ENCODE assay signal across 27 cellular contexts in the genomic region with DNA sequence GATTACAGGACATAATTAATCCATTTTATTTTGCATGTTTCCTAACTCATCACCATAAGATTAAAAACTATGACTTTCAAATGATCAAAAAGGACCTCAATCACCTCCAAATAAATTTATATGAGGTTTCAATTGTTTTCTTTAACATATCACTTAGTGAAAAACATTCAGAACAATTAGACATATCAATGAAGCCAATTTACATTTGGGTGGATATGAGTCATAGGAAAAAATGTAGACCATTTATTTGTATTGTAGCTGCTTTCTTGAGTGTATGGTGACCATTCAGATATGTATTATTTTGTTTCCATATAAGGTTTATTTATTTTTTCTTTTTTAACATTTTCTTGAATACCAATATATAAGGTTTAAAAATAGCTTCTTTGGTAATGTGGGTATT. TPM values are rescaled to one million over a fixed set of nuclear protein-coding genes. Genes with fewer than 3 reads are reported as not detected.
DNase-seq lines count a peak whose midpoint lies in the region; ATAC-seq, FAIRE-seq and TF ChIP-seq lines count a peak whose summit lies in the region.
"Had no signal": no experiment of that assay in that cellular context is flagged by ENCODE, and none has a peak within 500 bp of the region (broad histone marks: within the 10 kb centered on the region; RNA-seq: fewer than 3 reads in every experiment).

No MANE protein-coding gene starts in this region.

- no peak for FAIRE-seq in frontal cortex (lab: Jason Lieb, UNC)
- FAIRE-seq: endometrium, keratinocyte had no signal

- H4K20me1 ChIP-seq in GM23338 (replicated peaks; ENCODE audit: insufficient read depth), result no peaks in the 10 kb centered on the region

- no peak overlapping the region for H3K4me3 ChIP-seq in GM23338
- no peak overlapping the region for H3K4me3 ChIP-seq in adipocyte (ENCODE audit: low read length)
- peak overlapping the region; percentile 28 for H3K4me3 ChIP-seq in skeletal muscle satellite cell (ENCODE audit: low read length)
- H3K4me3 ChIP-seq: body of pancreas, colonic mucosa, mucosa of descending colon, sigmoid colon had no signal

- peaks cover 5% of the 10 kb centered on the region; the same call in 1 of the 2 replicates for H3K9me2 ChIP-seq in GM23338 (ENCODE audit: insufficient read depth)

- H3K9ac ChIP-seq in adipocyte (ENCODE audit: low read length) (no peak overlapping the region), skeletal muscle satellite cell (ENCODE audit: low read depth, low read length) (peak overlapping the region; percentile 55)

- H3K27me3 ChIP-seq in GM23338 (ENCODE audit: insufficient read depth) (no peaks in the 10 kb centered on the region), adipocyte (replicated peaks; ENCODE audit: control insufficient read depth, insufficient read depth, low read length) (no peaks in the 10 kb centered on the region), skeletal muscle satellite cell (ENCODE audit: control insufficient read depth, insufficient read depth, low read length) (no peaks in the 10 kb centered on the region)
- H3K27me3 ChIP-seq: body of pancreas, colonic mucosa, sigmoid colon, upper lobe of left lung had no signal

- H3K4me1 ChIP-seq in GM23338 (ENCODE audit: insufficient read depth) (peaks cover 29% of the 10 kb centered on the region; the same call in 1 of the 2 replicates), adipocyte (ENCODE audit: control insufficient read depth, insufficient read depth, low read length) (peaks cover 9% of the 10 kb centered on the region), skeletal muscle satellite cell (ENCODE audit: control insufficient read depth, insufficient read depth, low read length) (peaks cover 23% of the 10 kb centered on the region)
- H3K4me1 ChIP-seq: colonic mucosa, sigmoid colon had no signal

- 0 out of 2 replicates have a peak overlapping the region, but pooled peaks have one; percentile 14 for H3K4me2 ChIP-seq in GM23338
- H3K4me2 ChIP-seq in skeletal muscle satellite cell (ENCODE audit: low read length), result peak overlapping the region; percentile 64

- no peaks in the 10 kb centered on the region for H3K9me3 Mint-ChIP-seq in GM23338

- ATAC-seq in GM23338 (no peak), HG02852 (IDR thresholded peaks at IDR 0.05; ENCODE audit: unreplicated experiment) (no peak)
- ATAC-seq: body of pancreas, mucosa of descending colon had no signal

- H3K36me3 ChIP-seq in GM23338 (ENCODE audit: insufficient read depth) (no peaks in the 10 kb centered on the region), adipocyte (ENCODE audit: control insufficient read depth, insufficient read depth, low read length, severe bottlenecking) (no peaks in the 10 kb centered on the region), skeletal muscle satellite cell (ENCODE audit: insufficient read depth, low read length) (no peaks in the 10 kb centered on the region)
- H3K36me3 ChIP-seq: colonic mucosa, sigmoid colon, upper lobe of left lung had no signal

- no peak for TF ChIP-seq CTCF in GM23338 (conservative IDR thresholded peaks at IDR 0.05; ENCODE audit: low read depth in 2 of 2)

- no peak for DNase-seq in GM23338 (ENCODE audit: low spot score)
- peak; percentile 61 for DNase-seq in adipocyte (ENCODE audit: low read depth)
- DNase-seq in fibroblast of gingiva (ENCODE audit: low read depth), result peak; percentile 61
- no peak for DNase-seq in HK-2 (ENCODE audit: unreplicated experiment)
- DNase-seq in frontal cortex (ENCODE audit: low spot score in 2 of 2), result no peak
- DNase-seq: activated CD4-positive, alpha-beta T cell treated with anti-CD3 and anti-CD28 coated beads, Interleukin-2, amount 50 U/mL, for 48 hours; activated CD4-positive, CD25-positive, alpha-beta regulatory T cell; activated CD8-positive, alpha-beta memory T cell treated with anti-CD3 and anti-CD28 coated beads, Interleukin-2, amount 50 U/mL, for 48 hours; body of pancreas; colonic mucosa; GDM1; hypothalamus; MM.1S; mucosa of descending colon; NCI-H1436; NCI-H524; posterior cingulate gyrus; RPMI8226; sigmoid colon; upper lobe of left lung had no signal

- H3K27ac ChIP-seq in GM23338 (ENCODE audit: low read depth), result no peak overlapping the region
- H3K27ac ChIP-seq: body of pancreas, colonic mucosa, sigmoid colon had no signal

- no peaks in the 10 kb centered on the region for H3K79me2 ChIP-seq in GM23338 (replicated peaks; ENCODE audit: insufficient read depth)

- H3K36me3 Mint-ChIP-seq in GM23338 (ENCODE audit: low read depth), result no peaks in the 10 kb centered on the region
- H3K36me3 Mint-ChIP-seq: activated naive CD8-positive, alpha-beta T cell had no signal

- no peak overlapping the region for H3K4me3 Mint-ChIP-seq in GM23338
- H3K4me3 Mint-ChIP-seq: activated naive CD8-positive, alpha-beta T cell; neural crest cell had no signal

- no peaks in the 10 kb centered on the region for H3K9me3 ChIP-seq in adipocyte (ENCODE audit: control insufficient read depth, low read length)
- H3K9me3 ChIP-seq in skeletal muscle satellite cell (replicated peaks; ENCODE audit: low read length), result no peaks in the 10 kb centered on the region
- H3K9me3 ChIP-seq: body of pancreas, colonic mucosa, mucosa of descending colon, sigmoid colon, upper lobe of left lung had no signal

- peaks cover 2% of the 10 kb centered on the region for H3K27me3 Mint-ChIP-seq in GM23338 (ENCODE audit: insufficient read depth, low read depth, poor library complexity)
- H3K27me3 Mint-ChIP-seq: activated naive CD8-positive, alpha-beta T cell had no signal

- no peak overlapping the region for H2AFZ ChIP-seq in GM23338

- no peak overlapping the region for H3K27ac Mint-ChIP-seq in GM23338
- H3K27ac Mint-ChIP-seq: activated naive CD8-positive, alpha-beta T cell; activated T-helper 2 cell treated with anti-CD3 and anti-CD28 coated beads, Interferon-gamma antibody, Interleukin-2, Interleukin-4, amounts not matched to agents 10 μg/mL and 5 μg/mL and 100 μg/mL, durations not matched to agents 14 hours and 24 hours and 36 hours had no signal

- no peaks in the 10 kb centered on the region for H3F3A ChIP-seq in GM23338 (replicated peaks; ENCODE audit: low read depth)

- H3K4me1 Mint-ChIP-seq in GM23338, result peaks cover 20% of the 10 kb centered on the region

TF ChIP-seq in GM23338, 12 proteins besides CTCF, POLR2A, EP300 and RAD21 (continues in another document):
- TF ChIP-seq EZH2phosphoT487 (IDR thresholded peaks at IDR 0.05; ENCODE audit: unreplicated experiment), result no peak
- TF ChIP-seq NANOG (IDR thresholded peaks at IDR 0.05; ENCODE audit: borderline replicate concordance), result no peak
- TF ChIP-seq JUNB (IDR thresholded peaks at IDR 0.05; ENCODE audit: unreplicated experiment), result no peak
- TF ChIP-seq STAT1 (IDR thresholded peaks at IDR 0.05; ENCODE audit: unreplicated experiment), result no peak
- TF ChIP-seq ZNF114 (CRISPR knock-in tag; IDR thresholded peaks at IDR 0.05), result no peak
- TF ChIP-seq, protein P1, sequence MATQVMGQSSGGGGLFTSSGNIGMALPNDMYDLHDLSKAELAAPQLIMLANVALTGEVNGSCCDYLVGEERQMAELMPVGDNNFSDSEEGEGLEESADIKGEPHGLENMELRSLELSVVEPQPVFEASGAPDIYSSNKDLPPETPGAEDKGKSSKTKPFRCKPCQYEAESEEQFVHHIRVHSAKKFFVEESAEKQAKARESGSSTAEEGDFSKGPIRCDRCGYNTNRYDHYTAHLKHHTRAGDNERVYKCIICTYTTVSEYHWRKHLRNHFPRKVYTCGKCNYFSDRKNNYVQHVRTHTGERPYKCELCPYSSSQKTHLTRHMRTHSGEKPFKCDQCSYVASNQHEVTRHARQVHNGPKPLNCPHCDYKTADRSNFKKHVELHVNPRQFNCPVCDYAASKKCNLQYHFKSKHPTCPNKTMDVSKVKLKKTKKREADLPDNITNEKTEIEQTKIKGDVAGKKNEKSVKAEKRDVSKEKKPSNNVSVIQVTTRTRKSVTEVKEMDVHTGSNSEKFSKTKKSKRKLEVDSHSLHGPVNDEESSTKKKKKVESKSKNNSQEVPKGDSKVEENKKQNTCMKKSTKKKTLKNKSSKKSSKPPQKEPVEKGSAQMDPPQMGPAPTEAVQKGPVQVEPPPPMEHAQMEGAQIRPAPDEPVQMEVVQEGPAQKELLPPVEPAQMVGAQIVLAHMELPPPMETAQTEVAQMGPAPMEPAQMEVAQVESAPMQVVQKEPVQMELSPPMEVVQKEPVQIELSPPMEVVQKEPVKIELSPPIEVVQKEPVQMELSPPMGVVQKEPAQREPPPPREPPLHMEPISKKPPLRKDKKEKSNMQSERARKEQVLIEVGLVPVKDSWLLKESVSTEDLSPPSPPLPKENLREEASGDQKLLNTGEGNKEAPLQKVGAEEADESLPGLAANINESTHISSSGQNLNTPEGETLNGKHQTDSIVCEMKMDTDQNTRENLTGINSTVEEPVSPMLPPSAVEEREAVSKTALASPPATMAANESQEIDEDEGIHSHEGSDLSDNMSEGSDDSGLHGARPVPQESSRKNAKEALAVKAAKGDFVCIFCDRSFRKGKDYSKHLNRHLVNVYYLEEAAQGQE (IDR thresholded peaks at IDR 0.05; ENCODE audit: unreplicated experiment), result no peak
- TF ChIP-seq, protein P2, sequence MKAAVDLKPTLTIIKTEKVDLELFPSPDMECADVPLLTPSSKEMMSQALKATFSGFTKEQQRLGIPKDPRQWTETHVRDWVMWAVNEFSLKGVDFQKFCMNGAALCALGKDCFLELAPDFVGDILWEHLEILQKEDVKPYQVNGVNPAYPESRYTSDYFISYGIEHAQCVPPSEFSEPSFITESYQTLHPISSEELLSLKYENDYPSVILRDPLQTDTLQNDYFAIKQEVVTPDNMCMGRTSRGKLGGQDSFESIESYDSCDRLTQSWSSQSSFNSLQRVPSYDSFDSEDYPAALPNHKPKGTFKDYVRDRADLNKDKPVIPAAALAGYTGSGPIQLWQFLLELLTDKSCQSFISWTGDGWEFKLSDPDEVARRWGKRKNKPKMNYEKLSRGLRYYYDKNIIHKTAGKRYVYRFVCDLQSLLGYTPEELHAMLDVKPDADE (IDR thresholded peaks at IDR 0.05), result no peak

RNA-seq across cellular contexts. Expression of a gene that starts 13.3 kb away (rescaled TPM):
- total RNA-seq in GM23338 (2014; rRNA removed; shearing (Covaris generic)), result 5.0 and 6.6 TPM in 2 replicates
- polyA plus RNA-seq in GM23338 (2016; fragmentation: Nextera tagmentation; extraction: Ambion mirVana), result 4.6 and 6.0 TPM in 2 replicates
- 2.6 and 8.1 TPM in 2 replicates for total RNA-seq in skeletal muscle satellite cell (2012; rRNA removed)
- total RNA-seq in frontal cortex, result 113 TPM

Comparison
In these comparisons a context has a peak if more than half of its experiments do, and no peak if none do; other contexts are left out.
1. DNase-seq: peak in adipocyte (single experiment) and fibroblast of gingiva (single experiment); none in GM23338 (single experiment), HK-2 (single experiment) and frontal cortex (0 of 2).
2. RNA of a gene that starts 13.3 kb away (total RNA-seq): 113 TPM in frontal cortex (single experiment); 5.0 to 6.6 TPM in GM23338; every median in the first group is over 10 times any median in the second.